ENCODE assay signal across 8 cellular contexts in the genomic region with DNA sequence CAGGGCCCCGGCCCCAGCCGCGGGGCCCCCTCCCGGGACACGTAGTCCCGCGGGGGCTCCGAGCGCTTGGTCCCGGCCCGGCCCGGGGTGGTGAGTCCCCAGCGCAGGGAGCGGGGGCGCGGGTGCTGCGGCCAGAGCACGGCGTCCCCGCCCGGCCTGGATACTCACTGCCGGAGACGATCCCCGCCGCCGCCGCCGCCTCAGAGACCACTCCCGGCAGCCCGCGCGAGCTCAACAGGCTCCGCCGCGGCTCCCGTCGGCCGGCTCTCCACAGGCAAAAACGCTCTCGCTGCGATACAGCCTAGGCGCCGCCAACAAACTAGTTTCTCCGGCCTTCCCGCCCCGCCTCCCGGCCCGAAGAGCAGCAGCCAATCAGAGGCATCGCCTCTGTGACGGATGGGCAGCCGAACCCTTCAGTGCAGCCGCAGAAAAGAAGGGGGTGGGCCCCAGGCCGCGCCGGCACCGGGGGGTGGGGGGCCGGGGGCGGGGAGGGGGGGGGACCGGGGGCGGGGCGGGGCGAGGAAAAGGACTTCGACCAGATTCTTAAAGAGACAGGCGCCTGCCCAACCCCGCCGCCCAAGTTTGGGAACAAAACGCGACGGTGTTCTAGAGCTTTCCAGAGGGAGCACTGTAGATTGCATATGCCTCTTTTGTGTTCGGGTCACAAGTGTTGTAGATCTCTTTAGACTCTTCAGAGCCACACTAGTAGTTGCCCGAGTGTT. TPM values are rescaled to one million over a fixed set of nuclear protein-coding genes. Genes with fewer than 3 reads are reported as not detected.
DNase-seq lines count a peak whose midpoint lies in the region; ATAC-seq and TF ChIP-seq lines count a peak whose summit lies in the region.

A gene with protein sequence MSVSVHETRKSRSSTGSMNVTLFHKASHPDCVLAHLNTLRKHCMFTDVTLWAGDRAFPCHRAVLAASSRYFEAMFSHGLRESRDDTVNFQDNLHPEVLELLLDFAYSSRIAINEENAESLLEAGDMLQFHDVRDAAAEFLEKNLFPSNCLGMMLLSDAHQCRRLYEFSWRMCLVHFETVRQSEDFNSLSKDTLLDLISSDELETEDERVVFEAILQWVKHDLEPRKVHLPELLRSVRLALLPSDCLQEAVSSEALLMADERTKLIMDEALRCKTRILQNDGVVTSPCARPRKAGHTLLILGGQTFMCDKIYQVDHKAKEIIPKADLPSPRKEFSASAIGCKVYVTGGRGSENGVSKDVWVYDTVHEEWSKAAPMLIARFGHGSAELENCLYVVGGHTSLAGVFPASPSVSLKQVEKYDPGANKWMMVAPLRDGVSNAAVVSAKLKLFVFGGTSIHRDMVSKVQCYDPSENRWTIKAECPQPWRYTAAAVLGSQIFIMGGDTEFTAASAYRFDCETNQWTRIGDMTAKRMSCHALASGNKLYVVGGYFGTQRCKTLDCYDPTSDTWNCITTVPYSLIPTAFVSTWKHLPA (minus strand): TSS at position 328 of the 722 bp plus-strand sequence. CDS start 25,115 bp downstream, outside the sequence.

- no peaks in the 10 kb centered on the region for H3K36me3 ChIP-seq in prostate gland

- H3K4me1 Mint-ChIP-seq in T-cell: peaks cover 38 to 47% (median 43%) of the 10 kb centered on the region in 3 donors

- H3K4me3 ChIP-seq in prostate gland: peak within 1 kb of the TSS; percentile 85 to 92

- intact Hi-C loops in left ventricle myocardium superior (cut with micrococcal nuclease) (no loop called here), prostate gland (cut with DNase I) (loop anchor here (5.0 kb wide), 1 partner anchor 52 kb away; no protein-coding TSS in a partner anchor)

- peaks cover 3% of the 10 kb centered on the region for H3K36me3 Mint-ChIP-seq in T-cell

- in situ Hi-C loops in GM13977 (cut with MboI; ENCODE audit: low pct_unique_long_range_greater_than_20kb, low sequenced_read_pairs, unreplicated experiment): no loop called here

- no peaks in the 10 kb centered on the region for H3K4me1 ChIP-seq in prostate gland (replicated peaks)

- TF ChIP-seq CTCF in GM13977 (IDR thresholded peaks at IDR 0.05; ENCODE audit: extremely low read depth, insufficient read depth, missing control alignments) (no peak), prostate gland (IDR thresholded peaks at IDR 0.05) (peak in 1 of 4 experiments; percentile 8)

- WGBS in prostate gland: under 1% methylated on average over 49 of the region's 71 CpGs

- TF ChIP-seq POLR2A in prostate gland (IDR thresholded peaks at IDR 0.05): peak; percentile 98

- no peaks in the 10 kb centered on the region for H3K9me3 Mint-ChIP-seq in T-cell

- H3K27ac Mint-ChIP-seq in T-cell: peak within 1 kb of the TSS; percentile 79 to 82

- peak within 1 kb of the TSS; percentile 80 to 85 for H3K27ac ChIP-seq in prostate gland

- CTCF ChIA-PET in T-cell (lab: Charles Lee): interaction anchor here in 1 of 2 donors (0.6 to 1.3 kb wide), 3 partner anchors 10 to 65 kb away, joined by 3 to 4 read pairs (median 3); no protein-coding TSS in a partner anchor

- no peaks in the 10 kb centered on the region for H3K27me3 Mint-ChIP-seq in T-cell

- peak; percentile 98 for ATAC-seq in HG02870 (IDR thresholded peaks at IDR 0.05; ENCODE audit: unreplicated experiment)
- peak; percentile 93 to 96 (median 94) for ATAC-seq in T-cell (replicated peaks in 1 of 4)
- peak; percentile 97 for ATAC-seq in left ventricle myocardium superior

- H3K27me3 ChIP-seq in prostate gland (replicated peaks; ENCODE audit: insufficient read depth): no peaks in the 10 kb centered on the region

- DNase-seq in GM13977 (ENCODE audit: low spot score) (peak; percentile 99), NCI-H146 (lab: John Stamatoyannopoulos, UW) (peak; percentile 92), T-cell (peak; percentile 78 to 94 (median 91)), amygdala (lab: John Stamatoyannopoulos, UW) (peak; percentile 38 to 97 (median 91)), left ventricle myocardium superior (peak; percentile 97), prostate gland (ENCODE audit: low spot score) (peak; percentile 95), ureter (ENCODE audit: low spot score) (peak; percentile 95)

- POLR2A ChIA-PET in T-cell (lab: Charles Lee): interaction anchor here in 1 of 2 donors (0.6 kb wide), 1 partner anchor 207 kb away, joined by 7 read pairs; no protein-coding TSS in a partner anchor

- peak within 1 kb of the TSS; percentile 84 to 91 (median 85) for H3K4me3 Mint-ChIP-seq in T-cell

- H3K9me3 ChIP-seq in prostate gland: no peaks in the 10 kb centered on the region

RNA-seq across cellular contexts. Expression of the gene that starts here (rescaled TPM):
- total RNA-seq in T-cell: 10 to 100 TPM in 4 of 5 donors, 1 to 10 TPM in 1; 7.9 to 16.7 (median 13.6) TPM
- total RNA-seq in left ventricle myocardium superior: 3.8 TPM
- 10 to 100 TPM in 1 of 2 donors, 1 to 10 TPM in 1; 5.1 to 30.8 TPM for total RNA-seq in prostate gland
- 12.3 TPM for total RNA-seq in ureter

Comparison
In these comparisons a context has a peak if more than half of its experiments do, and no peak if none do; other contexts are left out.
1. Peak in every context shown above with its lines: DNase-seq, ATAC-seq, H3K4me3 ChIP-seq and H3K27ac ChIP-seq.